In the genomic region with DNA sequence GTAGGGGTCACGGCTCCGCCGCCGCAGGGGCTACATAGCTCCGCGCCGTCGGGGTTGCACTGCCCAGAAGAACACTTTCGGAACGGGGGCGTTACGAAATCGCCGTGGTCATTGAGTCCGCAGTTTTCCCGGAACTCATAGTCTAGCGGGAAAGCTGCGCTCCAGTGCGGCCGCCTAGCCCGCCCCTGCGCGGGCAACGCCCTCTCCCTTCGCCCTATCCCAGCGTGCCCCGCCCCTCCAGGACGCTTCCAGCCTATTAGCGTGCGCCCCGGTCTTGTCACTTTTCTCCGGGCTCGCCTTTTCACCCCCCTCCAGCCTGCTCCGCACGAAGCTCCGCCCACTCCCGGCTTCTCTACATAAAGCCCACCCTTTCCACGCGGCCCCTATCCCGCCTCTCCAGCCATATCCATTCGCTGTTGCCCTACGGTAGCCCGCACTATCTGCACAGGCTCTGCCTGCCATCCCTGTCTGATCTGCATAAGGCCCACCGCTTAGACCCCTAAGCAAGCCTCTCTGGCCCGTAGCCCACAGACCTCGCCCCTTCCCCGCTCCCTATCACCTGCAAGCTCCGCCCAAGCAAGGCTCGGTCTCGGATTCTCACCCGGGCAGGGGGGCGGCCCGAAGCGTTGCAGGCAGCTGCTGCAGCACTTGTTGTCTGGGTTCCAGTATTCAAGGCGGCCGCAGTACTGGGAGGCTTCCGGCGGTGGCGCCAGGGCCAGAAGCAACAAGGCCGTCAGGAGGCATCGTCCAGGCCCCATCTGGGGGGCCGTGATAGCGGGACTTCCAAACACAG, we compare ENCODE assay signal across 8 cellular contexts. TPM values are rescaled to one million over a fixed set of nuclear protein-coding genes. Genes with fewer than 3 reads are reported as not detected.
DNase-seq lines count a peak whose midpoint lies in the region; ATAC-seq and TF ChIP-seq lines count a peak whose summit lies in the region.

No MANE protein-coding gene starts in this region.

- H3K4me2 ChIP-seq in GM23338 = peak overlapping the region; percentile 91

- peak overlapping the region; percentile 96 for H3K4me3 ChIP-seq in GM23338

- H3F3A ChIP-seq in GM23338 (replicated peaks; ENCODE audit: low read depth) = peaks cover 10% of the 10 kb centered on the region

- H3K36me3 Mint-ChIP-seq in GM23338 (ENCODE audit: low read depth) (peaks cover 36% of the 10 kb centered on the region), nephron progenitor cell (ENCODE audit: low read depth) (peaks cover 23% of the 10 kb centered on the region)
- peaks cover 75% of the 10 kb centered on the region for H3K36me3 Mint-ChIP-seq in activated T-helper 17 cell treated with anti-CD3 and anti-CD28 coated beads, Interleukin-2, amount 50 U/mL, for 72 hours (ENCODE audit: low read depth)
- H3K36me3 Mint-ChIP-seq in stimulated activated naive CD8-positive, alpha-beta T cell treated with anti-CD3 and anti-CD28 coated beads, Interleukin-15, Interleukin-2, amounts not matched to agents 100 ng/mL and 50 ng/mL, for 24 hours (ENCODE audit: low read depth) = peaks cover 32% of the 10 kb centered on the region

- peaks cover 4% of the 10 kb centered on the region; the same call in 1 of the 2 replicates for H3K36me3 ChIP-seq in GM23338 (ENCODE audit: insufficient read depth)

- H3K4me1 Mint-ChIP-seq in GM23338 (peaks cover 10% of the 10 kb centered on the region), nephron progenitor cell (peaks cover 30% of the 10 kb centered on the region)
- peaks cover 24% of the 10 kb centered on the region for H3K4me1 Mint-ChIP-seq in activated T-helper 17 cell treated with anti-CD3 and anti-CD28 coated beads, Interleukin-2, amount 50 U/mL, for 72 hours
- H3K4me1 Mint-ChIP-seq in stimulated activated naive CD8-positive, alpha-beta T cell treated with anti-CD3 and anti-CD28 coated beads, Interleukin-15, Interleukin-2, amounts not matched to agents 100 ng/mL and 50 ng/mL, for 24 hours (ENCODE audit: low read depth) = peaks cover 43% of the 10 kb centered on the region

- H3K4me3 Mint-ChIP-seq in GM23338 = peak overlapping the region; percentile 83
- H3K4me3 Mint-ChIP-seq in activated T-helper 17 cell treated with anti-CD3 and anti-CD28 coated beads, Interleukin-2, amount 50 U/mL, for 72 hours = peak overlapping the region; percentile 95
- H3K4me3 Mint-ChIP-seq in nephron progenitor cell = peak overlapping the region; percentile 85
- H3K4me3 Mint-ChIP-seq in stimulated activated naive CD8-positive, alpha-beta T cell treated with anti-CD3 and anti-CD28 coated beads, Interleukin-15, Interleukin-2, amounts not matched to agents 100 ng/mL and 50 ng/mL, for 24 hours = peak overlapping the region; percentile 95

- no peaks in the 10 kb centered on the region for H3K9me2 ChIP-seq in GM23338 (ENCODE audit: insufficient read depth)

- H3K79me2 ChIP-seq in GM23338 (replicated peaks; ENCODE audit: insufficient read depth) = no peaks in the 10 kb centered on the region

- H3K27me3 Mint-ChIP-seq in GM23338 (ENCODE audit: insufficient read depth, low read depth, poor library complexity) = peaks cover 5% of the 10 kb centered on the region
- H3K27me3 Mint-ChIP-seq in activated T-helper 17 cell treated with anti-CD3 and anti-CD28 coated beads, Interleukin-2, amount 50 U/mL, for 72 hours = no peaks in the 10 kb centered on the region
- H3K27me3 Mint-ChIP-seq in nephron progenitor cell (ENCODE audit: low read depth, poor library complexity) = peaks cover 2% of the 10 kb centered on the region
- H3K27me3 Mint-ChIP-seq in stimulated activated naive CD8-positive, alpha-beta T cell treated with anti-CD3 and anti-CD28 coated beads, Interleukin-15, Interleukin-2, amounts not matched to agents 100 ng/mL and 50 ng/mL, for 24 hours = no peaks in the 10 kb centered on the region

- H2AFZ ChIP-seq in GM23338 = peak overlapping the region; percentile 78; the same call in 1 of the 2 replicates

- peaks cover 4% of the 10 kb centered on the region; the same call in 1 of the 2 replicates for H3K4me1 ChIP-seq in GM23338 (ENCODE audit: insufficient read depth)

- H3K27ac ChIP-seq in GM23338 (ENCODE audit: low read depth) = peak overlapping the region; percentile 96

- no peaks in the 10 kb centered on the region; the same call in 1 of the 2 replicates for H4K20me1 ChIP-seq in GM23338 (replicated peaks; ENCODE audit: insufficient read depth)

- no peak; a peak in 2 of 4 replicates for TF ChIP-seq CTCF in GM23338 (conservative IDR thresholded peaks at IDR 0.05; ENCODE audit: low read depth in 2 of 2)
- peak; percentile 29; the same call in 1 of the 2 replicates for TF ChIP-seq CTCF in LNCAP (IDR thresholded peaks at IDR 0.05)
- peak; percentile 26 for TF ChIP-seq CTCF in nephron progenitor cell (IDR thresholded peaks at IDR 0.05)

- DNase-seq in EH (ENCODE audit: low read depth) (peak; percentile 98), GM23338 (ENCODE audit: low spot score) (peak; percentile 99), RPMI7951 (ENCODE audit: low read depth) (peak; percentile 98), fibroblast of peridontal ligament (ENCODE audit: extremely low read depth) (peak; percentile 92), nephron progenitor cell (peak; percentile 98)

- H3K27ac Mint-ChIP-seq in GM23338 (peak overlapping the region; percentile 98), nephron progenitor cell (peak overlapping the region; percentile 98)
- H3K27ac Mint-ChIP-seq in activated T-helper 17 cell treated with anti-CD3 and anti-CD28 coated beads, Interleukin-2, amount 50 U/mL, for 72 hours = peak overlapping the region; percentile 99
- peak overlapping the region; percentile 91 for H3K27ac Mint-ChIP-seq in stimulated activated naive CD8-positive, alpha-beta T cell treated with anti-CD3 and anti-CD28 coated beads, Interleukin-15, Interleukin-2, amounts not matched to agents 100 ng/mL and 50 ng/mL, for 24 hours

- peak; percentile 75 for ATAC-seq in GM23338
- ATAC-seq in activated T-helper 17 cell treated with anti-CD3 and anti-CD28 coated beads, Interleukin-2, amount 50 U/mL, for 72 hours (replicated peaks) = peak; percentile 75

- H3K9me3 Mint-ChIP-seq in GM23338 (no peaks in the 10 kb centered on the region), nephron progenitor cell (no peaks in the 10 kb centered on the region)
- H3K9me3 Mint-ChIP-seq in activated T-helper 17 cell treated with anti-CD3 and anti-CD28 coated beads, Interleukin-2, amount 50 U/mL, for 72 hours = no peaks in the 10 kb centered on the region
- no peaks in the 10 kb centered on the region for H3K9me3 Mint-ChIP-seq in stimulated activated naive CD8-positive, alpha-beta T cell treated with anti-CD3 and anti-CD28 coated beads, Interleukin-15, Interleukin-2, amounts not matched to agents 100 ng/mL and 50 ng/mL, for 24 hours

- no peaks in the 10 kb centered on the region for H3K27me3 ChIP-seq in GM23338 (ENCODE audit: insufficient read depth)

TF ChIP-seq in GM23338, 12 proteins besides CTCF, POLR2A, EP300 and RAD21:
- 0 out of 2 replicates have a peak, but pooled peaks have one; percentile 25 for TF ChIP-seq CREB1 (CRISPR knock-in tag; IDR thresholded peaks at IDR 0.05; ENCODE audit: low read depth)
- peak; percentile 87; the same call in 1 of the 2 replicates for TF ChIP-seq ZNF114 (CRISPR knock-in tag; IDR thresholded peaks at IDR 0.05)
- TF ChIP-seq NANOG (IDR thresholded peaks at IDR 0.05; ENCODE audit: borderline replicate concordance) = no peak
- TF ChIP-seq EZH2 (IDR thresholded peaks at IDR 0.05; ENCODE audit: low read depth, unreplicated experiment) = no peak
- peak; percentile 82 for TF ChIP-seq POLR2AphosphoS5 (IDR thresholded peaks at IDR 0.05; ENCODE audit: low read depth)
- no peak for TF ChIP-seq JUNB (IDR thresholded peaks at IDR 0.05; ENCODE audit: unreplicated experiment)
- TF ChIP-seq, protein P1, sequence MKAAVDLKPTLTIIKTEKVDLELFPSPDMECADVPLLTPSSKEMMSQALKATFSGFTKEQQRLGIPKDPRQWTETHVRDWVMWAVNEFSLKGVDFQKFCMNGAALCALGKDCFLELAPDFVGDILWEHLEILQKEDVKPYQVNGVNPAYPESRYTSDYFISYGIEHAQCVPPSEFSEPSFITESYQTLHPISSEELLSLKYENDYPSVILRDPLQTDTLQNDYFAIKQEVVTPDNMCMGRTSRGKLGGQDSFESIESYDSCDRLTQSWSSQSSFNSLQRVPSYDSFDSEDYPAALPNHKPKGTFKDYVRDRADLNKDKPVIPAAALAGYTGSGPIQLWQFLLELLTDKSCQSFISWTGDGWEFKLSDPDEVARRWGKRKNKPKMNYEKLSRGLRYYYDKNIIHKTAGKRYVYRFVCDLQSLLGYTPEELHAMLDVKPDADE (IDR thresholded peaks at IDR 0.05) = peak; percentile 12; the same call in 1 of the 2 replicates
- no peak for TF ChIP-seq EZH2phosphoT487 (IDR thresholded peaks at IDR 0.05; ENCODE audit: unreplicated experiment)

RNA-seq across cellular contexts. Expression of a gene that starts 1.6 kb away (rescaled TPM):
- 7.8 and 14.4 TPM in 2 replicates for total RNA-seq in GM23338 (2014; rRNA removed; shearing (Covaris generic))
- polyA plus RNA-seq in GM23338 (2016; fragmentation: Nextera tagmentation; extraction: Ambion mirVana) = 17.8 and 18.1 TPM in 2 replicates
- total RNA-seq in RPMI7951 (2014; rRNA removed; shearing (Covaris generic)) = 4.2 and 6.8 TPM in 2 replicates
- total RNA-seq in activated T-helper 17 cell treated with anti-CD3 and anti-CD28 coated beads, Interleukin-2, amount 50 U/mL, for 72 hours = 100 to 1,000 TPM in 1 of 2 donors, 10 to 100 TPM in 1; 42.3 to 153 TPM

RNA-seq across cellular contexts. Expression of a gene that starts 4.6 kb away (rescaled TPM):
- total RNA-seq in GM23338 (2014; rRNA removed; shearing (Covaris generic)) = 13.1 and 14.3 TPM in 2 replicates
- 20.0 and 23.7 TPM in 2 replicates for polyA plus RNA-seq in GM23338 (2016; fragmentation: Nextera tagmentation; extraction: Ambion mirVana)
- total RNA-seq in RPMI7951 (2014; rRNA removed; shearing (Covaris generic)) = 9.4 and 20.5 TPM in 2 replicates
- 10 to 100 TPM; 17.8 to 21.6 TPM for total RNA-seq in activated T-helper 17 cell treated with anti-CD3 and anti-CD28 coated beads, Interleukin-2, amount 50 U/mL, for 72 hours

RNA-seq across cellular contexts. Expression of a gene that starts 4.8 kb away (rescaled TPM):
- total RNA-seq in GM23338 (2014; rRNA removed; shearing (Covaris generic)) = 18.5 and 20.6 TPM in 2 replicates
- 175 and 197 TPM in 2 replicates for polyA plus RNA-seq in GM23338 (2016; fragmentation: Nextera tagmentation; extraction: Ambion mirVana)
- total RNA-seq in RPMI7951 (2014; rRNA removed; shearing (Covaris generic)) = 130 and 159 TPM in 2 replicates
- total RNA-seq in activated T-helper 17 cell treated with anti-CD3 and anti-CD28 coated beads, Interleukin-2, amount 50 U/mL, for 72 hours = 10 to 100 TPM; 34.0 to 51.2 TPM

RNA-seq across cellular contexts. Expression of a gene that starts 7.8 kb away (rescaled TPM):
- 6.8 and 7.1 TPM in 2 replicates for total RNA-seq in GM23338 (2014; rRNA removed; shearing (Covaris generic))
- 4.3 and 8.3 TPM in 2 replicates for polyA plus RNA-seq in GM23338 (2016; fragmentation: Nextera tagmentation; extraction: Ambion mirVana)
- 22.0 and 22.3 TPM in 2 replicates for total RNA-seq in RPMI7951 (2014; rRNA removed; shearing (Covaris generic))
- total RNA-seq in activated T-helper 17 cell treated with anti-CD3 and anti-CD28 coated beads, Interleukin-2, amount 50 U/mL, for 72 hours = 10 to 100 TPM; 11.0 to 20.1 TPM

RNA-seq across cellular contexts. Expression of a gene that starts 16.2 kb away (rescaled TPM):
- total RNA-seq in GM23338 (2014; rRNA removed; shearing (Covaris generic)) = 0.27 and 0.87 TPM in 2 replicates
- 3.2 and 3.9 TPM in 2 replicates for polyA plus RNA-seq in GM23338 (2016; fragmentation: Nextera tagmentation; extraction: Ambion mirVana)
- 0.10 TPM in 1 of 2 replicates, not detected in the other for total RNA-seq in RPMI7951 (2014; rRNA removed; shearing (Covaris generic))
- not detected for total RNA-seq in activated T-helper 17 cell treated with anti-CD3 and anti-CD28 coated beads, Interleukin-2, amount 50 U/mL, for 72 hours

Comparison
In these comparisons a context has a peak if more than half of its experiments do, and no peak if none do; other contexts are left out.
1. Peak in every context shown above with its lines: DNase-seq, ATAC-seq, H3K4me3 ChIP-seq and H3K27ac ChIP-seq.
2. CTCF ChIP-seq: peak in LNCAP (single experiment) and nephron progenitor cell (single experiment); none in GM23338 (0 of 2).